1 cellular context compared by ENCODE assay signal in genomic region chr17:2400877-2401425, GRCh38.
TF ChIP-seq lines count a peak whose summit lies in the region.

A gene with protein sequence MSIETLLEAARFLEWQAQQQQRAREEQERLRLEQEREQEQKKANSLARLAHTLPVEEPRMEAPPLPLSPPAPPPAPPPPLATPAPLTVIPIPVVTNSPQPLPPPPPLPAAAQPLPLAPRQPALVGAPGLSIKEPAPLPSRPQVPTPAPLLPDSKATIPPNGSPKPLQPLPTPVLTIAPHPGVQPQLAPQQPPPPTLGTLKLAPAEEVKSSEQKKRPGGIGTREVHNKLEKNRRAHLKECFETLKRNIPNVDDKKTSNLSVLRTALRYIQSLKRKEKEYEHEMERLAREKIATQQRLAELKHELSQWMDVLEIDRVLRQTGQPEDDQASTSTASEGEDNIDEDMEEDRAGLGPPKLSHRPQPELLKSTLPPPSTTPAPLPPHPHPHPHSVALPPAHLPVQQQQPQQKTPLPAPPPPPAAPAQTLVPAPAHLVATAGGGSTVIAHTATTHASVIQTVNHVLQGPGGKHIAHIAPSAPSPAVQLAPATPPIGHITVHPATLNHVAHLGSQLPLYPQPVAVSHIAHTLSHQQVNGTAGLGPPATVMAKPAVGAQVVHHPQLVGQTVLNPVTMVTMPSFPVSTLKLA (minus strand): TSS chr17:2401060. CDS start chr17:2400712, 348 bp downstream.

TF ChIP-seq in GM12878, 131 proteins besides CTCF, POLR2A, EP300 and RAD21 (continued from another document):
- TF ChIP-seq ATF2 (IDR thresholded peaks at IDR 0.05; ENCODE audit: low read length) (no peak), SRF (IDR thresholded peaks at IDR 0.05; ENCODE audit: low read depth in 2 of 2, low read length in 2 of 2) (peak in 1 of 2 experiments; percentile 66; a peak in 2 of 4 replicates), CHD2 (IDR thresholded peaks at IDR 0.05; ENCODE audit: borderline replicate concordance, low read depth, low read length) (0 out of 2 replicates have a peak, but pooled peaks have one; percentile 29), ESRRA (IDR thresholded peaks at IDR 0.05; ENCODE audit: low read length) (no peak), HDAC2 (IDR thresholded peaks at IDR 0.05) (no peak), KAT2A (conservative IDR thresholded peaks at IDR 0.05; ENCODE audit: control insufficient read depth, low read depth, low read length) (no peak), STAT1 (conservative IDR thresholded peaks at IDR 0.05) (peak; percentile 62; the same call in 1 of the 2 replicates), IRF4 (IDR thresholded peaks at IDR 0.05; ENCODE audit: low read depth, low read length) (no peak), ZNF217 (IDR thresholded peaks at IDR 0.05) (no peak), SUZ12 (IDR thresholded peaks at IDR 0.05; ENCODE audit: unreplicated experiment) (no peak), CBFB (IDR thresholded peaks at IDR 0.05; ENCODE audit: low read depth) (0 out of 2 replicates have a peak, but pooled peaks have one; percentile 17), SP1 (IDR thresholded peaks at IDR 0.05; ENCODE audit: low read depth, low read length) (peak; percentile 99), LARP7 (IDR thresholded peaks at IDR 0.05) (no peak), BCL3 (IDR thresholded peaks at IDR 0.05; ENCODE audit: borderline replicate concordance, insufficient read depth, low read depth, low read length, poor library complexity, severe bottlenecking) (peak; percentile 68), CREB1 (IDR thresholded peaks at IDR 0.05; ENCODE audit: low read depth) (peak; percentile 85), JUNB (IDR thresholded peaks at IDR 0.05) (no peak), ASH2L (IDR thresholded peaks at IDR 0.05; ENCODE audit: borderline replicate concordance, low read depth) (no peak), SPI1 (IDR thresholded peaks at IDR 0.05; ENCODE audit: borderline replicate concordance, insufficient read depth, low read depth, low read length) (peak; percentile 88), TCF12 (IDR thresholded peaks at IDR 0.05; ENCODE audit: low read depth, low read length) (no peak; the same call in 1 of the 2 replicates), CREM (IDR thresholded peaks at IDR 0.05; ENCODE audit: low read depth) (peak; percentile 51; the same call in 1 of the 2 replicates), MTA3 (IDR thresholded peaks at IDR 0.05; ENCODE audit: borderline replicate concordance, low read length) (no peak), FOXK2 (IDR thresholded peaks at IDR 0.05) (peak; percentile 70; the same call in 1 of the 2 replicates), ATF7 (IDR thresholded peaks at IDR 0.05; ENCODE audit: low read depth) (peak; percentile 48; the same call in 1 of the 2 replicates), MYC (IDR thresholded peaks at IDR 0.05; ENCODE audit: insufficient read depth, insufficient read length, insufficient replicate concordance, low read length, severe bottlenecking) (no peak), WRNIP1 (IDR thresholded peaks at IDR 0.05; ENCODE audit: borderline replicate concordance, low read depth, low read length) (no peak), SREBF2 (IDR thresholded peaks at IDR 0.05; ENCODE audit: low read length) (no peak), CHD1 (IDR thresholded peaks at IDR 0.05; ENCODE audit: low read depth, low read length) (no peak), SMAD5 (IDR thresholded peaks at IDR 0.05; ENCODE audit: low read depth) (0 out of 2 replicates have a peak, but pooled peaks have one; percentile 19), ZBTB4 (CRISPR knock-in tag; IDR thresholded peaks at IDR 0.05) (no peak), RFX5 (IDR thresholded peaks at IDR 0.05; ENCODE audit: low read depth, low read length) (no peak), SKIL (IDR thresholded peaks at IDR 0.05; ENCODE audit: low read depth, poor library complexity, severe bottlenecking) (no peak)
- TF ChIP-seq, protein P1, sequence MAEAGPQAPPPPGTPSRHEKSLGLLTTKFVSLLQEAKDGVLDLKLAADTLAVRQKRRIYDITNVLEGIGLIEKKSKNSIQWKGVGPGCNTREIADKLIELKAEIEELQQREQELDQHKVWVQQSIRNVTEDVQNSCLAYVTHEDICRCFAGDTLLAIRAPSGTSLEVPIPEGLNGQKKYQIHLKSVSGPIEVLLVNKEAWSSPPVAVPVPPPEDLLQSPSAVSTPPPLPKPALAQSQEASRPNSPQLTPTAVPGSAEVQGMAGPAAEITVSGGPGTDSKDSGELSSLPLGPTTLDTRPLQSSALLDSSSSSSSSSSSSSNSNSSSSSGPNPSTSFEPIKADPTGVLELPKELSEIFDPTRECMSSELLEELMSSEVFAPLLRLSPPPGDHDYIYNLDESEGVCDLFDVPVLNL (IDR thresholded peaks at IDR 0.05; ENCODE audit: low read depth, low read length), result no peak
